In the genomic region with DNA sequence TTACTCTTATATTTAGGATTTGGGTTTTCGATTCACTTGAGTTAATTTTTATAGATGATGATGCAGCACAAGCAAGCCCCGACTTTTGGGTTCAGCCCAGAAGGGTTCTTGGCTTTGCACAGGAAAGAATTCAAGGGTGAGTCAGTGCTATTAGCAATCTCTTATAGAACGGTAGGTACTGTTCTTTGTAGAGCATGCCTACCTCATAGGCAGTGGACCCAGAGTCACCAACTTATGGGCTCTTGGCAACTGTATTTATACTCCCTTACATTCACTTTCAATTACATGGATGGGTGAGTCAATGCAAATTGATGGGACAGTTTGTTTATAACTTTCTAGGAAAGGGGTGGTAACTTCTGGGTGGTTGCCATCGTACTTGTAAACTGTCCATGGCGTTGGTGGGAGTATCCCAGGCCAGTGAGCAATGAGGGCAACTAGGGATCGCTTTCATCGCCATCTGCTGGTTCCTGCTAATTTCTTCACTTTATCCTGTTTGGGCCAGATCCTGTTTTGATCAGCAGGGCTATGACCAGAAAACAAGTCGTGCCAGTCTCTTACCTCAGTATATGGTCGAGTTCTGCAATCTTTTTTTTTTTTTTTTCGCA, we compare ENCODE assay signal across 8 cellular contexts.
A peak's percentile ranks its signal among the peaks of the same experiment; 100 is the strongest.
DNase-seq lines count a peak whose midpoint lies in the region; ATAC-seq, FAIRE-seq and TF ChIP-seq lines count a peak whose summit lies in the region.

No MANE protein-coding gene starts in this region.

- peak; percentile 39 for TF ChIP-seq CTCF in D721Med (IDR thresholded peaks at IDR 0.05; ENCODE audit: insufficient read depth, missing control alignments)

- ATAC-seq in HG03565 (IDR thresholded peaks at IDR 0.05; ENCODE audit: unreplicated experiment): no peak
- no peak for ATAC-seq in GM19351 (IDR thresholded peaks at IDR 0.05; ENCODE audit: unreplicated experiment)

- CTCF ChIA-PET in HEK293T (lab: Yijun Ruan, JAX): no interaction called here

- POLR2A ChIA-PET in HEK293T (lab: Yijun Ruan, JAX): no interaction called here

- DNase-seq in D721Med (ENCODE audit: insufficient read length, low spot score) (no peak), HEK293T (ENCODE audit: extremely low spot score) (peak; percentile 12), SHP77 treated with DMSO at 0.1 percent for 48 hours (lab: John Stamatoyannopoulos, UW) (peak; percentile 44), islet precursor cell (peak; percentile 69), cerebellar nuclear complex (lab: John Stamatoyannopoulos, UW) (no peak), NCI-H128 (lab: John Stamatoyannopoulos, UW; ENCODE audit: unreplicated experiment) (no peak)

- no peak for FAIRE-seq in D721Med (lab: Jason Lieb, UNC)

TF ChIP-seq in HEK293T, 16 proteins besides CTCF, POLR2A, EP300 and RAD21:
- TF ChIP-seq CTBP1 (IDR thresholded peaks at IDR 0.05; ENCODE audit: borderline replicate concordance) (no peak), ZNF384 (IDR thresholded peaks at IDR 0.05) (no peak), ARNT (IDR thresholded peaks at IDR 0.05) (no peak), NFRKB (IDR thresholded peaks at IDR 0.05) (no peak), FOXA1 (IDR thresholded peaks at IDR 0.05) (no peak), FOXK2 (IDR thresholded peaks at IDR 0.05) (no peak), L3MBTL2 (conservative IDR thresholded peaks at IDR 0.05) (no peak), FOXM1 (IDR thresholded peaks at IDR 0.05; ENCODE audit: borderline replicate concordance) (no peak), HDGF (IDR thresholded peaks at IDR 0.05; ENCODE audit: borderline replicate concordance) (no peak), ELF4 (IDR thresholded peaks at IDR 0.05) (no peak)
- TF ChIP-seq, protein P1, sequence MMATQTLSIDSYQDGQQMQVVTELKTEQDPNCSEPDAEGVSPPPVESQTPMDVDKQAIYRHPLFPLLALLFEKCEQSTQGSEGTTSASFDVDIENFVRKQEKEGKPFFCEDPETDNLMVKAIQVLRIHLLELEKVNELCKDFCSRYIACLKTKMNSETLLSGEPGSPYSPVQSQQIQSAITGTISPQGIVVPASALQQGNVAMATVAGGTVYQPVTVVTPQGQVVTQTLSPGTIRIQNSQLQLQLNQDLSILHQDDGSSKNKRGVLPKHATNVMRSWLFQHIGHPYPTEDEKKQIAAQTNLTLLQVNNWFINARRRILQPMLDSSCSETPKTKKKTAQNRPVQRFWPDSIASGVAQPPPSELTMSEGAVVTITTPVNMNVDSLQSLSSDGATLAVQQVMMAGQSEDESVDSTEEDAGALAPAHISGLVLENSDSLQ (IDR thresholded peaks at IDR 0.05): no peak

Comparison
In these comparisons a context has a peak if more than half of its experiments do, and no peak if none do; other contexts are left out.
1. DNase-seq: peak in HEK293T (single experiment), SHP77 treated with DMSO at 0.1 percent for 48 hours (single experiment) and islet precursor cell (single experiment); none in D721Med (single experiment), cerebellar nuclear complex (0 of 2) and NCI-H128 (single experiment).